ENCODE assay signal across 8 cellular contexts in genomic region chr14:58243790-58244555, GRCh38. TPM values are rescaled to one million over a fixed set of nuclear protein-coding genes. Genes with fewer than 3 reads are reported as not detected.
A peak's percentile ranks its signal among the peaks of the same experiment; 100 is the strongest.
DNase-seq lines count a peak whose midpoint lies in the region; ATAC-seq lines count a peak whose summit lies in the region.

No MANE protein-coding gene starts in this region.

- POLR2A ChIA-PET in naive thymus-derived CD8-positive, alpha-beta T cell (lab: Charles Lee): interaction anchor here (0.6 to 2.1 kb wide), 14 partner anchors 8 to 184 kb away, joined by 3 to 51 read pairs (median 4); partner anchors contain the start of genes ACTR10, ARID4A, KIAA0586 and TIMM9

- H3K36me3 Mint-ChIP-seq in naive thymus-derived CD8-positive, alpha-beta T cell: peaks cover 0 to 16% (median 2%) of the 10 kb centered on the region in 3 donors

- peak overlapping the region; percentile 95 for H3K4me3 ChIP-seq in HUES6 (ENCODE audit: low read depth, low read length)

- H3K36me3 ChIP-seq in HUES6 (ENCODE audit: control insufficient read depth, insufficient read depth, low read length): peaks cover 19% of the 10 kb centered on the region

- peaks cover 7% of the 10 kb centered on the region; the same call in 1 of the 2 replicates for H3K4me1 ChIP-seq in HUES6 (ENCODE audit: control insufficient read depth, insufficient read depth, low read length)

- peak; percentile 78 for DNase-seq in GF-D8 (lab: John Stamatoyannopoulos, UW)
- peak; percentile 81 for DNase-seq in SIG-M5 treated with dmso at 0.1 percent for 504 hours (lab: John Stamatoyannopoulos, UW; ENCODE audit: unreplicated experiment)
- DNase-seq in epithelial cell of prostate (ENCODE audit: low read depth, low spot score): no peak
- no peak for DNase-seq in naive thymus-derived CD8-positive, alpha-beta T cell
- no peak for DNase-seq in AG08395 (ENCODE audit: low spot score)
- DNase-seq in DMS153 treated with DMSO at 0.1 percent for 48 hours (lab: John Stamatoyannopoulos, UW; ENCODE audit: unreplicated experiment): no peak

- H3K27me3 ChIP-seq in HUES6 (ENCODE audit: control insufficient read depth, insufficient read depth, low read length): no peaks in the 10 kb centered on the region

- no peak overlapping the region for H3K27ac ChIP-seq in HUES6 (ENCODE audit: low read depth, low read length)
- peak overlapping the region; percentile 94 for H3K27ac ChIP-seq in epithelial cell of prostate

- H3K9me3 ChIP-seq in HUES6 (ENCODE audit: control insufficient read depth, insufficient read depth, low read depth, low read length): no peaks in the 10 kb centered on the region

- H3K27ac Mint-ChIP-seq in naive thymus-derived CD8-positive, alpha-beta T cell: peak overlapping the region; percentile 97 to 99 (median 98)

- H3K4me1 Mint-ChIP-seq in naive thymus-derived CD8-positive, alpha-beta T cell: peaks cover 23 to 53% (median 51%) of the 10 kb centered on the region in 4 donors

- peaks cover 0 to 5% (median 0%) of the 10 kb centered on the region in 9 donors for H3K9me3 Mint-ChIP-seq in naive thymus-derived CD8-positive, alpha-beta T cell

- H3K9ac ChIP-seq in HUES6 (ENCODE audit: low read length): peak overlapping the region; percentile 60

- H3K4me3 Mint-ChIP-seq in naive thymus-derived CD8-positive, alpha-beta T cell: peak overlapping the region; percentile 93 to 100 (median 98)

- H3K27me3 Mint-ChIP-seq in naive thymus-derived CD8-positive, alpha-beta T cell: peaks cover 0 to 2% (median 0%) of the 10 kb centered on the region in 5 donors

- peak; percentile 35 for ATAC-seq in GM21576 (IDR thresholded peaks at IDR 0.05; ENCODE audit: unreplicated experiment)
- peak; percentile 45 to 50 for ATAC-seq in naive thymus-derived CD8-positive, alpha-beta T cell

RNA-seq across cellular contexts. Expression of gene PSMA3, which starts 0.7 kb away (rescaled TPM):
- total RNA-seq in naive thymus-derived CD8-positive, alpha-beta T cell: 100 to 1,000 TPM; 136 to 140 TPM
- polyA plus RNA-seq in naive thymus-derived CD8-positive, alpha-beta T cell: 100 to 1,000 TPM; 135 to 144 (median 142) TPM

RNA-seq across cellular contexts. Expression of gene ACTR10, which starts 44.0 kb away (rescaled TPM):
- total RNA-seq in naive thymus-derived CD8-positive, alpha-beta T cell: 10 to 100 TPM; 54.9 to 69.5 TPM
- 10 to 100 TPM; 80.3 to 87.2 (median 84.7) TPM for polyA plus RNA-seq in naive thymus-derived CD8-positive, alpha-beta T cell

RNA-seq across cellular contexts. Expression of gene ARID4A, which starts 54.4 kb away (rescaled TPM):
- 10 to 100 TPM; 68.5 to 70.0 TPM for total RNA-seq in naive thymus-derived CD8-positive, alpha-beta T cell
- polyA plus RNA-seq in naive thymus-derived CD8-positive, alpha-beta T cell: 10 to 100 TPM; 19.4 to 26.2 (median 25.8) TPM

Comparison
In these comparisons a context has a peak if more than half of its experiments do, and no peak if none do; other contexts are left out.
1. DNase-seq: peak in GF-D8 (single experiment) and SIG-M5 treated with dmso at 0.1 percent for 504 hours (single experiment); none in epithelial cell of prostate (single experiment), naive thymus-derived CD8-positive, alpha-beta T cell (0 of 10), AG08395 (single experiment) and DMS153 treated with DMSO at 0.1 percent for 48 hours (single experiment).